Comparison of ENCODE assay signal across 1 cellular context in the genomic region with DNA sequence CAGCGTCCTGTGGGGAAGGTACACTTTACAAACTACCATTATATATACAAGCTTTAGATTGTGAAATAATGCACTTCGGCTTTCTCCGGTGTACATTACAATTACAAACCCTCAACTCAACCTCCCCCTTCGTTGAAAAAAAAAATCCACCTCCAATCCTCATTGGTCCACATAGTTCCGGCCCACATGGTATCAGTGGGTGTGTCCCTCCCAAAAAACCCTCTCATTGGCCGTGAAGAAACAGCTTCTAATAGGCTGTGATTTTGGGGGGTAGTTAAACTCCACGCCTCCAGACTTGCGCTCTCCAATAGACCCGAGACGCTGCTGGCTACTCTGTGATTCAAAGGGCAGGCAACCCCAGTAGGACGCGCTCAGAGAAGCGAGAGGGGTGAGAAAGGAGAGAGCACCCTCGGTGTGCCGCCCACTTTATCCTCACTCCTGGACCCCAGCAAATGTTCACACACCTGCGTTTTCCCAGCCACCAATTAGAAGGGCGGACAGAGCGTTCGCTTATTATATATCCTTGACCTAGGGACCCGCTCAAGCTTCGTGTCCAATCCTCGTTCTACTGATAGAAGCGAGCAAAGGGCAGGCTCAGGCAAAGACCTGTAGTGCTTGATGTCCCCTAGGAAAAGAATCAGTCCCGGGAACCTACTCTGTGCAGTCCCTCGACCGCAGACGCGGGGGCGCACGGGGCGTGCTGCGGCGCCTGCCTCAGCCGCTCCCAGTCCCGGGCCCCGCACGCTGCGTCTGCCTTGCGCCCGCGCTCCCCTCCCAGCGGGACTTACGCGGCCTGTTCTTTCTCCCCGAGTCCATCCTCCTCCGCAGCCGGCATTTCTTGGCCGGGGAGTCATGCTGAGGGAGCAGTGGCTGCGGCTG.
TF ChIP-seq lines count a peak whose summit lies in the region.

No MANE protein-coding gene starts in this region.

TF ChIP-seq in HepG2, 621 proteins besides CTCF, POLR2A, EP300 and RAD21 (continued from another document and continues in another):
- TF ChIP-seq, protein P1, sequence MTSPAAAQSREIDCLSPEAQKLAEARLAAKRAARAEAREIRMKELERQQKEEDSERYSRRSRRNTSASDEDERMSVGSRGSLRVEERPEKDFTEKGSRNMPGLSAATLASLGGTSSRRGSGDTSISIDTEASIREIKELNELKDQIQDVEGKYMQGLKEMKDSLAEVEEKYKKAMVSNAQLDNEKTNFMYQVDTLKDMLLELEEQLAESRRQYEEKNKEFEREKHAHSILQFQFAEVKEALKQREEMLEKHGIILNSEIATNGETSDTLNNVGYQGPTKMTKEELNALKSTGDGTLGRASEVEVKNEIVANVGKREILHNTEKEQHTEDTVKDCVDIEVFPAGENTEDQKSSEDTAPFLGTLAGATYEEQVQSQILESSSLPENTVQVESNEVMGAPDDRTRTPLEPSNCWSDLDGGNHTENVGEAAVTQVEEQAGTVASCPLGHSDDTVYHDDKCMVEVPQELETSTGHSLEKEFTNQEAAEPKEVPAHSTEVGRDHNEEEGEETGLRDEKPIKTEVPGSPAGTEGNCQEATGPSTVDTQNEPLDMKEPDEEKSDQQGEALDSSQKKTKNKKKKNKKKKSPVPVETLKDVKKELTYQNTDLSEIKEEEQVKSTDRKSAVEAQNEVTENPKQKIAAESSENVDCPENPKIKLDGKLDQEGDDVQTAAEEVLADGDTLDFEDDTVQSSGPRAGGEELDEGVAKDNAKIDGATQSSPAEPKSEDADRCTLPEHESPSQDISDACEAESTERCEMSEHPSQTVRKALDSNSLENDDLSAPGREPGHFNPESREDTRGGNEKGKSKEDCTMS (CRISPR knock-in tag; conservative IDR thresholded peaks at IDR 0.05) = no peak
- TF ChIP-seq RFXAP (CRISPR knock-in tag; IDR thresholded peaks at IDR 0.05; ENCODE audit: borderline replicate concordance) (peak; percentile 91), KDM3A (CRISPR knock-in tag; IDR thresholded peaks at IDR 0.05; ENCODE audit: low read depth) (peak; percentile 54; the same call in 1 of the 2 replicates), CBFB (CRISPR knock-in tag; IDR thresholded peaks at IDR 0.05) (0 out of 2 replicates have a peak, but pooled peaks have one; percentile 53), NKX3-1 (CRISPR knock-in tag; IDR thresholded peaks at IDR 0.05) (0 out of 2 replicates have a peak, but pooled peaks have one; percentile 42), XRCC5 (optimal IDR thresholded peaks at IDR 0.05; ENCODE audit: low read length) (peak; percentile 31), NR1H2 (CRISPR knock-in tag; IDR thresholded peaks at IDR 0.05; ENCODE audit: borderline replicate concordance, low read depth) (0 out of 2 replicates have a peak, but pooled peaks have one; percentile 41), ZNF34 (CRISPR knock-in tag; IDR thresholded peaks at IDR 0.05; ENCODE audit: borderline replicate concordance) (peak; percentile 48; the same call in 1 of the 2 replicates), ZFX (CRISPR knock-in tag; IDR thresholded peaks at IDR 0.05; ENCODE audit: low read depth) (no peak; the same call in 1 of the 2 replicates), ZNF652 (CRISPR knock-in tag; IDR thresholded peaks at IDR 0.05; ENCODE audit: borderline replicate concordance, low read depth) (no peak), FOSL1 (CRISPR knock-in tag; IDR thresholded peaks at IDR 0.05; ENCODE audit: borderline replicate concordance) (no peak), ZNF367 (CRISPR knock-in tag; IDR thresholded peaks at IDR 0.05; ENCODE audit: borderline replicate concordance) (0 out of 2 replicates have a peak, but pooled peaks have one; percentile 48), ZNF775 (CRISPR knock-in tag; IDR thresholded peaks at IDR 0.05; ENCODE audit: borderline replicate concordance) (peak; percentile 90), ZFP1 (CRISPR knock-in tag; IDR thresholded peaks at IDR 0.05) (peak; percentile 75; the same call in 1 of the 2 replicates), BRCA1 (CRISPR knock-in tag; IDR thresholded peaks at IDR 0.05) (no peak), HES4 (CRISPR knock-in tag; IDR thresholded peaks at IDR 0.05; ENCODE audit: borderline replicate concordance) (0 out of 2 replicates have a peak, but pooled peaks have one; percentile 16), CHD4 (IDR thresholded peaks at IDR 0.05; ENCODE audit: borderline replicate concordance, low read length) (no peak), NONO (IDR thresholded peaks at IDR 0.05) (no peak), NONO (CRISPR knock-in tag; conservative IDR thresholded peaks at IDR 0.05) (peak; percentile 88; the same call in 1 of the 2 replicates), ZNF589 (CRISPR knock-in tag; conservative IDR thresholded peaks at IDR 0.05) (peak; percentile 71; the same call in 1 of the 2 replicates), PAF1 (CRISPR knock-in tag; IDR thresholded peaks at IDR 0.05) (no peak; the same call in 1 of the 2 replicates), ZBTB42 (CRISPR knock-in tag; IDR thresholded peaks at IDR 0.05) (0 out of 2 replicates have a peak, but pooled peaks have one; percentile 52), KLF6 (CRISPR knock-in tag; IDR thresholded peaks at IDR 0.05) (0 out of 2 replicates have a peak, but pooled peaks have one; percentile 57), RXRB (CRISPR knock-in tag; IDR thresholded peaks at IDR 0.05; ENCODE audit: borderline replicate concordance) (peak; percentile 8; the same call in 1 of the 2 replicates), MYC (CRISPR knock-in tag; IDR thresholded peaks at IDR 0.05; ENCODE audit: borderline replicate concordance) (peak; percentile 58), ZNF431 (CRISPR knock-in tag; IDR thresholded peaks at IDR 0.05; ENCODE audit: borderline replicate concordance, low read depth) (peak; percentile 13; the same call in 1 of the 2 replicates)
- TF ChIP-seq, protein P2, sequence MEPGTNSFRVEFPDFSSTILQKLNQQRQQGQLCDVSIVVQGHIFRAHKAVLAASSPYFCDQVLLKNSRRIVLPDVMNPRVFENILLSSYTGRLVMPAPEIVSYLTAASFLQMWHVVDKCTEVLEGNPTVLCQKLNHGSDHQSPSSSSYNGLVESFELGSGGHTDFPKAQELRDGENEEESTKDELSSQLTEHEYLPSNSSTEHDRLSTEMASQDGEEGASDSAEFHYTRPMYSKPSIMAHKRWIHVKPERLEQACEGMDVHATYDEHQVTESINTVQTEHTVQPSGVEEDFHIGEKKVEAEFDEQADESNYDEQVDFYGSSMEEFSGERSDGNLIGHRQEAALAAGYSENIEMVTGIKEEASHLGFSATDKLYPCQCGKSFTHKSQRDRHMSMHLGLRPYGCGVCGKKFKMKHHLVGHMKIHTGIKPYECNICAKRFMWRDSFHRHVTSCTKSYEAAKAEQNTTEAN (CRISPR knock-in tag; conservative IDR thresholded peaks at IDR 0.05) = peak; percentile 86; the same call in 1 of the 2 replicates
- TF ChIP-seq, protein P3, sequence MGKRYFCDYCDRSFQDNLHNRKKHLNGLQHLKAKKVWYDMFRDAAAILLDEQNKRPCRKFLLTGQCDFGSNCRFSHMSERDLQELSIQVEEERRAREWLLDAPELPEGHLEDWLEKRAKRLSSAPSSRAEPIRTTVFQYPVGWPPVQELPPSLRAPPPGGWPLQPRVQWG (CRISPR knock-in tag; IDR thresholded peaks at IDR 0.05; ENCODE audit: borderline replicate concordance, low read depth) = no peak
- TF ChIP-seq, protein P4, sequence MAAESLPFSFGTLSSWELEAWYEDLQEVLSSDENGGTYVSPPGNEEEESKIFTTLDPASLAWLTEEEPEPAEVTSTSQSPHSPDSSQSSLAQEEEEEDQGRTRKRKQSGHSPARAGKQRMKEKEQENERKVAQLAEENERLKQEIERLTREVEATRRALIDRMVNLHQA (CRISPR knock-in tag; IDR thresholded peaks at IDR 0.05) = no peak
- TF ChIP-seq, protein P5, sequence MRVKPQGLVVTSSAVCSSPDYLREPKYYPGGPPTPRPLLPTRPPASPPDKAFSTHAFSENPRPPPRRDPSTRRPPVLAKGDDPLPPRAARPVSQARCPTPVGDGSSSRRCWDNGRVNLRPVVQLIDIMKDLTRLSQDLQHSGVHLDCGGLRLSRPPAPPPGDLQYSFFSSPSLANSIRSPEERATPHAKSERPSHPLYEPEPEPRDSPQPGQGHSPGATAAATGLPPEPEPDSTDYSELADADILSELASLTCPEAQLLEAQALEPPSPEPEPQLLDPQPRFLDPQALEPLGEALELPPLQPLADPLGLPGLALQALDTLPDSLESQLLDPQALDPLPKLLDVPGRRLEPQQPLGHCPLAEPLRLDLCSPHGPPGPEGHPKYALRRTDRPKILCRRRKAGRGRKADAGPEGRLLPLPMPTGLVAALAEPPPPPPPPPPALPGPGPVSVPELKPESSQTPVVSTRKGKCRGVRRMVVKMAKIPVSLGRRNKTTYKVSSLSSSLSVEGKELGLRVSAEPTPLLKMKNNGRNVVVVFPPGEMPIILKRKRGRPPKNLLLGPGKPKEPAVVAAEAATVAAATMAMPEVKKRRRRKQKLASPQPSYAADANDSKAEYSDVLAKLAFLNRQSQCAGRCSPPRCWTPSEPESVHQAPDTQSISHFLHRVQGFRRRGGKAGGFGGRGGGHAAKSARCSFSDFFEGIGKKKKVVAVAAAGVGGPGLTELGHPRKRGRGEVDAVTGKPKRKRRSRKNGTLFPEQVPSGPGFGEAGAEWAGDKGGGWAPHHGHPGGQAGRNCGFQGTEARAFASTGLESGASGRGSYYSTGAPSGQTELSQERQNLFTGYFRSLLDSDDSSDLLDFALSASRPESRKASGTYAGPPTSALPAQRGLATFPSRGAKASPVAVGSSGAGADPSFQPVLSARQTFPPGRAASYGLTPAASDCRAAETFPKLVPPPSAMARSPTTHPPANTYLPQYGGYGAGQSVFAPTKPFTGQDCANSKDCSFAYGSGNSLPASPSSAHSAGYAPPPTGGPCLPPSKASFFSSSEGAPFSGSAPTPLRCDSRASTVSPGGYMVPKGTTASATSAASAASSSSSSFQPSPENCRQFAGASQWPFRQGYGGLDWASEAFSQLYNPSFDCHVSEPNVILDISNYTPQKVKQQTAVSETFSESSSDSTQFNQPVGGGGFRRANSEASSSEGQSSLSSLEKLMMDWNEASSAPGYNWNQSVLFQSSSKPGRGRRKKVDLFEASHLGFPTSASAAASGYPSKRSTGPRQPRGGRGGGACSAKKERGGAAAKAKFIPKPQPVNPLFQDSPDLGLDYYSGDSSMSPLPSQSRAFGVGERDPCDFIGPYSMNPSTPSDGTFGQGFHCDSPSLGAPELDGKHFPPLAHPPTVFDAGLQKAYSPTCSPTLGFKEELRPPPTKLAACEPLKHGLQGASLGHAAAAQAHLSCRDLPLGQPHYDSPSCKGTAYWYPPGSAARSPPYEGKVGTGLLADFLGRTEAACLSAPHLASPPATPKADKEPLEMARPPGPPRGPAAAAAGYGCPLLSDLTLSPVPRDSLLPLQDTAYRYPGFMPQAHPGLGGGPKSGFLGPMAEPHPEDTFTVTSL (CRISPR knock-in tag; IDR thresholded peaks at IDR 0.05; ENCODE audit: borderline replicate concordance) = peak; percentile 64; the same call in 1 of the 2 replicates
- TF ChIP-seq, protein P6, sequence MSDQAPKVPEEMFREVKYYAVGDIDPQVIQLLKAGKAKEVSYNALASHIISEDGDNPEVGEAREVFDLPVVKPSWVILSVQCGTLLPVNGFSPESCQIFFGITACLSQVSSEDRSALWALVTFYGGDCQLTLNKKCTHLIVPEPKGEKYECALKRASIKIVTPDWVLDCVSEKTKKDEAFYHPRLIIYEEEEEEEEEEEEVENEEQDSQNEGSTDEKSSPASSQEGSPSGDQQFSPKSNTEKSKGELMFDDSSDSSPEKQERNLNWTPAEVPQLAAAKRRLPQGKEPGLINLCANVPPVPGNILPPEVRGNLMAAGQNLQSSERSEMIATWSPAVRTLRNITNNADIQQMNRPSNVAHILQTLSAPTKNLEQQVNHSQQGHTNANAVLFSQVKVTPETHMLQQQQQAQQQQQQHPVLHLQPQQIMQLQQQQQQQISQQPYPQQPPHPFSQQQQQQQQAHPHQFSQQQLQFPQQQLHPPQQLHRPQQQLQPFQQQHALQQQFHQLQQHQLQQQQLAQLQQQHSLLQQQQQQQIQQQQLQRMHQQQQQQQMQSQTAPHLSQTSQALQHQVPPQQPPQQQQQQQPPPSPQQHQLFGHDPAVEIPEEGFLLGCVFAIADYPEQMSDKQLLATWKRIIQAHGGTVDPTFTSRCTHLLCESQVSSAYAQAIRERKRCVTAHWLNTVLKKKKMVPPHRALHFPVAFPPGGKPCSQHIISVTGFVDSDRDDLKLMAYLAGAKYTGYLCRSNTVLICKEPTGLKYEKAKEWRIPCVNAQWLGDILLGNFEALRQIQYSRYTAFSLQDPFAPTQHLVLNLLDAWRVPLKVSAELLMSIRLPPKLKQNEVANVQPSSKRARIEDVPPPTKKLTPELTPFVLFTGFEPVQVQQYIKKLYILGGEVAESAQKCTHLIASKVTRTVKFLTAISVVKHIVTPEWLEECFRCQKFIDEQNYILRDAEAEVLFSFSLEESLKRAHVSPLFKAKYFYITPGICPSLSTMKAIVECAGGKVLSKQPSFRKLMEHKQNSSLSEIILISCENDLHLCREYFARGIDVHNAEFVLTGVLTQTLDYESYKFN (CRISPR knock-in tag; conservative IDR thresholded peaks at IDR 0.05) = peak; percentile 57
- TF ChIP-seq, protein P7, sequence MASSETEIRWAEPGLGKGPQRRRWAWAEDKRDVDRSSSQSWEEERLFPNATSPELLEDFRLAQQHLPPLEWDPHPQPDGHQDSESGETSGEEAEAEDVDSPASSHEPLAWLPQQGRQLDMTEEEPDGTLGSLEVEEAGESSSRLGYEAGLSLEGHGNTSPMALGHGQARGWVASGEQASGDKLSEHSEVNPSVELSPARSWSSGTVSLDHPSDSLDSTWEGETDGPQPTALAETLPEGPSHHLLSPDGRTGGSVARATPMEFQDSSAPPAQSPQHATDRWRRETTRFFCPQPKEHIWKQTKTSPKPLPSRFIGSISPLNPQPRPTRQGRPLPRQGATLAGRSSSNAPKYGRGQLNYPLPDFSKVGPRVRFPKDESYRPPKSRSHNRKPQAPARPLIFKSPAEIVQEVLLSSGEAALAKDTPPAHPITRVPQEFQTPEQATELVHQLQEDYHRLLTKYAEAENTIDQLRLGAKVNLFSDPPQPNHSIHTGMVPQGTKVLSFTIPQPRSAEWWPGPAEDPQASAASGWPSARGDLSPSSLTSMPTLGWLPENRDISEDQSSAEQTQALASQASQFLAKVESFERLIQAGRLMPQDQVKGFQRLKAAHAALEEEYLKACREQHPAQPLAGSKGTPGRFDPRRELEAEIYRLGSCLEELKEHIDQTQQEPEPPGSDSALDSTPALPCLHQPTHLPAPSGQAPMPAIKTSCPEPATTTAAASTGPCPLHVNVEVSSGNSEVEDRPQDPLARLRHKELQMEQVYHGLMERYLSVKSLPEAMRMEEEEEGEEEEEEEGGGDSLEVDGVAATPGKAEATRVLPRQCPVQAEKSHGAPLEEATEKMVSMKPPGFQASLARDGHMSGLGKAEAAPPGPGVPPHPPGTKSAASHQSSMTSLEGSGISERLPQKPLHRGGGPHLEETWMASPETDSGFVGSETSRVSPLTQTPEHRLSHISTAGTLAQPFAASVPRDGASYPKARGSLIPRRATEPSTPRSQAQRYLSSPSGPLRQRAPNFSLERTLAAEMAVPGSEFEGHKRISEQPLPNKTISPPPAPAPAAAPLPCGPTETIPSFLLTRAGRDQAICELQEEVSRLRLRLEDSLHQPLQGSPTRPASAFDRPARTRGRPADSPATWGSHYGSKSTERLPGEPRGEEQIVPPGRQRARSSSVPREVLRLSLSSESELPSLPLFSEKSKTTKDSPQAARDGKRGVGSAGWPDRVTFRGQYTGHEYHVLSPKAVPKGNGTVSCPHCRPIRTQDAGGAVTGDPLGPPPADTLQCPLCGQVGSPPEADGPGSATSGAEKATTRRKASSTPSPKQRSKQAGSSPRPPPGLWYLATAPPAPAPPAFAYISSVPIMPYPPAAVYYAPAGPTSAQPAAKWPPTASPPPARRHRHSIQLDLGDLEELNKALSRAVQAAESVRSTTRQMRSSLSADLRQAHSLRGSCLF (CRISPR knock-in tag; IDR thresholded peaks at IDR 0.05; ENCODE audit: borderline replicate concordance) = 0 out of 2 replicates have a peak, but pooled peaks have one; percentile 57
- TF ChIP-seq, protein P8, sequence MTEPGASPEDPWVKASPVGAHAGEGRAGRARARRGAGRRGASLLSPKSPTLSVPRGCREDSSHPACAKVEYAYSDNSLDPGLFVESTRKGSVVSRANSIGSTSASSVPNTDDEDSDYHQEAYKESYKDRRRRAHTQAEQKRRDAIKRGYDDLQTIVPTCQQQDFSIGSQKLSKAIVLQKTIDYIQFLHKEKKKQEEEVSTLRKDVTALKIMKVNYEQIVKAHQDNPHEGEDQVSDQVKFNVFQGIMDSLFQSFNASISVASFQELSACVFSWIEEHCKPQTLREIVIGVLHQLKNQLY (CRISPR knock-in tag; IDR thresholded peaks at IDR 0.05) = no peak
